ENCODE assay signal across 8 cellular contexts in the genomic region with DNA sequence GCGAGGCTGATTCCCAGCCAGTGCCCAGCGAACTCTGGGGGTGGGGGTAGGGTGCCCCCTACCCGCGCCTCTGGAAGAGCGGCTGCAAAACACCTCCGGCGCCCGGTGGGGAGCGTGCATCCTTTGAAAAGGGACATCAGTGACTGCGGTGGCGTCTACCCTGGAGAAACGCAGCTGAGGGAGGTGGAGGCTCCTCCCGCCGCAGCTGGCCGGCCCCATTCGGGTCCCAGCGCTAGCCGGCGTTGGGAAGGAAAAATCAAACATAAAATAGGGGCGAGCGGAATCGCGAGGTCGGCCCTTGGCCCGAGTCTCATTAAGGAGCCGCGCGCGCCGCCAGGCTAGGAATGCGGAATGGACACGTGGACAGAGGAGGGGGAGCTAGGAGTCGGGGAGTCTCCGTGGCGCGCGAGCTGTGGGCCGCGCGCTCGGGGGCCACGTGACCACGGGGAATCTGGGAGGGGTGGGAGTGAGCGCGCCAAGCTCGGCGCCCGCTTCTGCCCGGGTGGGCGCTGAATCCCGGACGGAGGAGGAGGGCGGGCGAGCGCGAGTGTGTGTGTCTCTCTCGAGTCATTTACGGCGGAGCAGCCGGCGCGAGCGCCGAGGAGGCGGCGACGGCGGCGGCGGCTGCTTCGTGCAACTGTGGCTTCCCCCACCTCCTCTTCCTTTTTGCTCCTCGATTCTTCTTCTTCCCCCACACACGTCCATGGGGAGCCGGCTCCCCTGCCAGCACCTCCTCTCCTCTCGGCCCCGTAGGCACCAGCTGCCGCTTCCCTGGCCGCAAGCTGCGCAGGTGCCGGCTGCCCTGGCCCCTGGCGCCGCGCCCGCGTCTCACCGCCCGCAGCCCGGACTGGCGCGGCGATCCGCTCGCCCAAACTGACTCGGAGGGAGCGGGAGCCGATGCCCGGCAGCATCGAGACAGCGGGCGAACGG. TPM values are rescaled to one million over a fixed set of nuclear protein-coding genes. Genes with fewer than 3 reads are reported as not detected.
DNase-seq lines count a peak whose midpoint lies in the region; ATAC-seq and TF ChIP-seq lines count a peak whose summit lies in the region.

A gene with protein sequence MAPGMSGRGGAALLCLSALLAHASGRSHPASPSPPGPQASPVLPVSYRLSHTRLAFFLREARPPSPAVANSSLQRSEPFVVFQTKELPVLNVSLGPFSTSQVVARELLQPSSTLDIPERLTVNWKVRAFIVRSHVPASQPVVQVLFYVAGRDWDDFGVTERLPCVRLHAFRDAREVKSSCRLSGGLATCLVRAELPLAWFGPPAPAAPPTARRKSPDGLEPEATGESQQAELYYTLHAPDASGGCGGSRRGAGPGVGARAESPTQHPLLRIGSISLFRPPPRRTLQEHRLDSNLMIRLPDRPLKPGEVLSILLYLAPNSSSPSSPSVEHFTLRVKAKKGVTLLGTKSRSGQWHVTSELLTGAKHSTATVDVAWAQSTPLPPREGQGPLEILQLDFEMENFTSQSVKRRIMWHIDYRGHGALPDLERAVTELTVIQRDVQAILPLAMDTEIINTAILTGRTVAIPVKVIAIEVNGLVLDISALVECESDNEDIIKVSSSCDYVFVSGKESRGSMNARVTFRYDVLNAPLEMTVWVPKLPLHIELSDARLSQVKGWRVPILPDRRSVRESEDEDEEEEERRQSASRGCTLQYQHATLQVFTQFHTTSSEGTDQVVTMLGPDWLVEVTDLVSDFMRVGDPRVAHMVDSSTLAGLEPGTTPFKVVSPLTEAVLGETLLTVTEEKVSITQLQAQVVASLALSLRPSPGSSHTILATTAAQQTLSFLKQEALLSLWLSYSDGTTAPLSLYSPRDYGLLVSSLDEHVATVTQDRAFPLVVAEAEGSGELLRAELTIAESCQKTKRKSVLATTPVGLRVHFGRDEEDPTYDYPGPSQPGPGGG (N-terminal part only) (plus strand): TSS at position 566 of the 930 bp plus-strand sequence. CDS start 1,495 bp downstream, outside the sequence.

- H3K27ac ChIP-seq in SK-N-MC = no peak within 1 kb of the TSS
- H3K27ac ChIP-seq in endodermal cell (ENCODE audit: low read depth, low read length) = no peak within 1 kb of the TSS
- H3K27ac ChIP-seq in mucosa of rectum (ENCODE audit: low read depth in 2 of 2, low read length in 2 of 2) = no peak within 1 kb of the TSS
- H3K27ac ChIP-seq in upper lobe of left lung = no peak within 1 kb of the TSS

- H3K4me1 ChIP-seq in endodermal cell (ENCODE audit: control insufficient read depth, insufficient read depth, low read length) = peaks cover 13% of the 10 kb centered on the region
- peaks cover 0 to 3% of the 10 kb centered on the region in 2 donors for H3K4me1 ChIP-seq in mucosa of rectum (ENCODE audit: control insufficient read depth in 2 of 2, insufficient read depth in 2 of 2, low read length in 2 of 2)
- H3K4me1 ChIP-seq in upper lobe of left lung = peaks cover 33 to 42% (median 35%) of the 10 kb centered on the region in 4 donors

- peaks cover 85% of the 10 kb centered on the region for H3K27me3 Mint-ChIP-seq in T-helper 1 cell treated with Interleukin-12 subunit alpha and Interleukin-12 subunit beta and Interleukin-4 antibody, amounts not matched to agents 30 μg/mL and 1 μg/mL, for 36 hours (ENCODE audit: low read depth)
- peaks cover 100% of the 10 kb centered on the region for H3K27me3 Mint-ChIP-seq in endodermal cell (ENCODE audit: insufficient read depth)

- no peaks in the 10 kb centered on the region for H3K9me3 Mint-ChIP-seq in T-helper 1 cell treated with Interleukin-12 subunit alpha and Interleukin-12 subunit beta and Interleukin-4 antibody, amounts not matched to agents 30 μg/mL and 1 μg/mL, for 36 hours
- H3K9me3 Mint-ChIP-seq in endodermal cell = no peaks in the 10 kb centered on the region

- in situ Hi-C loops in KBM-7 (cut with MboI; ENCODE audit: low pct_unique_long_range_greater_than_20kb, low sequenced_read_pairs) = no loop called here

- no peak for TF ChIP-seq EP300 in upper lobe of left lung (IDR thresholded peaks at IDR 0.05)

- ATAC-seq in upper lobe of left lung (ENCODE audit: low FRiP score in 2 of 2) = peak in 1 of 2 donors; percentile 75

- H3K36me3 ChIP-seq in SK-N-MC (ENCODE audit: insufficient read depth, low read length) (no peaks in the 10 kb centered on the region), endodermal cell (ENCODE audit: control insufficient read depth, insufficient read depth, low read length) (no peaks in the 10 kb centered on the region), mucosa of rectum (ENCODE audit: control insufficient read depth in 2 of 2, insufficient read depth in 2 of 2, low read length in 2 of 2) (no peaks in the 10 kb centered on the region), upper lobe of left lung (no peaks in the 10 kb centered on the region)

- peaks cover 8% of the 10 kb centered on the region for H3K4me1 Mint-ChIP-seq in T-helper 1 cell treated with Interleukin-12 subunit alpha and Interleukin-12 subunit beta and Interleukin-4 antibody, amounts not matched to agents 30 μg/mL and 1 μg/mL, for 36 hours (ENCODE audit: low read depth)
- peaks cover 17% of the 10 kb centered on the region for H3K4me1 Mint-ChIP-seq in endodermal cell

- WGBS in endodermal cell (ENCODE audit: insufficient coverage in 1 of 2, insufficient read length in 1 of 2), 2 experiments = 1 to 2% methylated on average over 22 to 101 of the region's 101 CpGs
- WGBS in upper lobe of left lung, 2 donors = 1 to 2% methylated on average over 39 to 65 of the region's 101 CpGs

- TF ChIP-seq CTCF in endodermal cell (conservative IDR thresholded peaks at IDR 0.05) (no peak), upper lobe of left lung (IDR thresholded peaks at IDR 0.05) (no peak)

- H3K9me3 ChIP-seq in SK-N-MC (ENCODE audit: low read depth, low read length) (no peaks in the 10 kb centered on the region), endodermal cell (ENCODE audit: control insufficient read depth, low read length) (no peaks in the 10 kb centered on the region), mucosa of rectum (ENCODE audit: control insufficient read depth in 2 of 2, low read length in 2 of 2) (no peaks in the 10 kb centered on the region), upper lobe of left lung (no peaks in the 10 kb centered on the region)

- H3K27ac Mint-ChIP-seq in T-helper 1 cell treated with Interleukin-12 subunit alpha and Interleukin-12 subunit beta and Interleukin-4 antibody, amounts not matched to agents 30 μg/mL and 1 μg/mL, for 36 hours = no peak within 1 kb of the TSS
- no peak within 1 kb of the TSS for H3K27ac Mint-ChIP-seq in endodermal cell

- H3K36me3 Mint-ChIP-seq in T-helper 1 cell treated with Interleukin-12 subunit alpha and Interleukin-12 subunit beta and Interleukin-4 antibody, amounts not matched to agents 30 μg/mL and 1 μg/mL, for 36 hours (ENCODE audit: low read depth) = no peaks in the 10 kb centered on the region
- no peaks in the 10 kb centered on the region for H3K36me3 Mint-ChIP-seq in endodermal cell (ENCODE audit: low read depth)

- H3K4me3 ChIP-seq in SK-N-MC = peak within 1 kb of the TSS; percentile 65
- H3K4me3 ChIP-seq in endodermal cell (ENCODE audit: low read length) = peak within 1 kb of the TSS; percentile 71
- H3K4me3 ChIP-seq in mucosa of rectum (ENCODE audit: low read length in 2 of 2) = peak within 1 kb of the TSS; percentile 52 to 57
- H3K4me3 ChIP-seq in upper lobe of left lung = peak within 1 kb of the TSS; percentile 39 to 55 (median 51)

- no peak for TF ChIP-seq POLR2A in upper lobe of left lung (IDR thresholded peaks at IDR 0.05)

- DNase-seq in T-helper 1 cell (no peak), SK-N-MC (ENCODE audit: low read depth, low spot score) (no peak), endodermal cell (peak; percentile 87), upper lobe of left lung (peak; percentile 28 to 92), KBM-7 (no peak), GM19240 (ENCODE audit: insufficient read length, low spot score) (no peak)

- peak within 1 kb of the TSS; percentile 65 for H3K4me3 Mint-ChIP-seq in T-helper 1 cell treated with Interleukin-12 subunit alpha and Interleukin-12 subunit beta and Interleukin-4 antibody, amounts not matched to agents 30 μg/mL and 1 μg/mL, for 36 hours
- peak within 1 kb of the TSS; percentile 61 for H3K4me3 Mint-ChIP-seq in endodermal cell

- H3K9ac ChIP-seq in SK-N-MC (ENCODE audit: insufficient read length) = no peak within 1 kb of the TSS
- H3K9ac ChIP-seq in endodermal cell (ENCODE audit: extremely low read depth, low read length, poor library complexity, severe bottlenecking) = no peak within 1 kb of the TSS
- no peak within 1 kb of the TSS for H3K9ac ChIP-seq in mucosa of rectum (ENCODE audit: low read depth in 1 of 2, low read length in 2 of 2)

- H3K27me3 ChIP-seq in endodermal cell (ENCODE audit: control insufficient read depth, insufficient read depth, low read length, poor library complexity, severe bottlenecking) (peaks cover 100% of the 10 kb centered on the region), mucosa of rectum (ENCODE audit: control insufficient read depth in 2 of 2, insufficient read depth in 2 of 2, low read length in 2 of 2) (peaks cover 46 to 59% of the 10 kb centered on the region in 2 donors), upper lobe of left lung (peaks cover 0 to 63% (median 39%) of the 10 kb centered on the region in 4 donors)

RNA-seq across cellular contexts. Expression of the gene that starts here (rescaled TPM):
- total RNA-seq in endodermal cell (under 1 TPM in 1 of 2 donors, not detected in 1; 0.15 TPM), upper lobe of left lung (under 1 TPM in 2 of 6 donors, not detected in 4; 0.06 to 0.17 TPM)
- polyA plus RNA-seq in endodermal cell (2013, experiment 1 of 2) = 1.1 TPM
- 0.83 TPM for polyA plus RNA-seq in endodermal cell (2013, experiment 2 of 2)

Comparison
In these comparisons a context has a peak if more than half of its experiments do, and no peak if none do; other contexts are left out.
1. Peak in DNase-seq and H3K4me3 ChIP-seq in upper lobe of left lung; RNA of the gene not detected or under 1 TPM.